Comparison of ENCODE assay signal across 21 cellular contexts in the genomic region with DNA sequence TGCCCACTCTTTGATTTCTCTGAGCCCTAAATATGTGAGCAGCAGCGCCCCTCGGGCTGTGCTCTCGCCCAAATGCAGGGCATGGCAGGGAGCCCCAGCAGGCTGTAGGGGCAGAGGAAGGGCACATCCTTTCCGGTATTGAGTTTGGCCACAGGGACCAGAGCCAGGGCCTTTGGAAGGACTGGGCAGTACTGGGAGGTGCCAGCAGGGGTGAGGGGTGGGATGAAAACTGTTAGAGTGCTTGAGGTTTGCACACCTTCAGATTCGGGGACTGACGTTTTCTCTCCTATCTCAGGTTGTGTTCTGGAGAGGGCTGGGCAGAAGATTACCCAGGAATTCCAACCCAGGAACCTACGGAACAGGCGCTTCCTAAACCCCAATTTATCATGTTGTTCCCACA. TPM values are rescaled to one million over a fixed set of nuclear protein-coding genes. Genes with fewer than 3 reads are reported as not detected.
DNase-seq lines count a peak whose midpoint lies in the region; ATAC-seq and TF ChIP-seq lines count a peak whose summit lies in the region.
"Had no signal": no experiment of that assay in that cellular context is flagged by ENCODE, and none has a peak within 500 bp of the region (broad histone marks: within the 10 kb centered on the region; RNA-seq: fewer than 3 reads in every experiment).

No MANE protein-coding gene starts in this region.

- H4K20me1 ChIP-seq in H9 (ENCODE audit: control insufficient read depth, insufficient read depth, insufficient read length) = no peaks in the 10 kb centered on the region

- no CpG with 5 or more reads among the region's 8 CpGs for WGBS in H9 (ENCODE audit: extremely low coverage, insufficient read length, low lambda C conversion rate)
- WGBS in right cardiac atrium = 69% methylated on average over 8 of the region's 8 CpGs
- WGBS in ovary, 3 donors = 79 to 92% (median 81%) methylated on average over 8 of the region's 8 CpGs

- no peak for ATAC-seq in right cardiac atrium
- ATAC-seq: K562 had no signal

- no peak overlapping the region for H3K4ac ChIP-seq in H9 (ENCODE audit: low read depth, low read length)

- H3K9ac ChIP-seq in H9 (ENCODE audit: extremely low read depth, insufficient read length, low read length) (no peak overlapping the region), skeletal muscle tissue (ENCODE audit: low read depth in 1 of 3, low read length in 3 of 3) (peak overlapping the region; percentile 68 to 99 (median 71))
- H3K9ac ChIP-seq: GM23248 had no signal

- no peak overlapping the region for H4K8ac ChIP-seq in H9 (replicated peaks; ENCODE audit: insufficient read length, low read depth, low read length)

- no peak overlapping the region for H3K18ac ChIP-seq in H9 (ENCODE audit: insufficient read length, low read depth, low read length)

- no peaks in the 10 kb centered on the region for H3K79me1 ChIP-seq in H9 (ENCODE audit: insufficient read depth, low read depth, low read length, poor library complexity, severe bottlenecking)

- TF ChIP-seq POLR2A in ovary (IDR thresholded peaks at IDR 0.05) = no peak

- no peak overlapping the region for H3K4me3 ChIP-seq in astrocyte of the spinal cord (ENCODE audit: low read depth, low read length)
- H3K4me3 ChIP-seq in right cardiac atrium (ENCODE audit: low read length) = no peak overlapping the region
- H3K4me3 ChIP-seq in skeletal muscle tissue (ENCODE audit: low read length in 3 of 3) = peak overlapping the region; percentile 34 to 56 (median 43)
- no peak overlapping the region for H3K4me3 ChIP-seq in ovary
- H3K4me3 ChIP-seq: GM23248, K562, SJSA1 had no signal

- H3K56ac ChIP-seq in H9 (ENCODE audit: insufficient read length, low read depth, low read length) = no peak overlapping the region

- H3K36me3 ChIP-seq in skeletal muscle tissue (ENCODE audit: control insufficient read depth in 3 of 3, insufficient read depth in 3 of 3, low read length in 3 of 3) (peaks cover 0 to 17% (median 3%) of the 10 kb centered on the region in 3 donors), ovary (no peaks in the 10 kb centered on the region)
- H3K36me3 ChIP-seq: SJSA1 had no signal

- H2AK5ac ChIP-seq in H9 (ENCODE audit: insufficient read length, low read length) = no peak overlapping the region

- no peak overlapping the region for H3K27ac ChIP-seq in H9 (ENCODE audit: insufficient read length, low read depth, low read length)
- peak overlapping the region; percentile 62 for H3K27ac ChIP-seq in right cardiac atrium (ENCODE audit: low read length)
- H3K27ac ChIP-seq in skeletal muscle tissue (ENCODE audit: low read depth, low read length) = peak overlapping the region; percentile 96
- H3K27ac ChIP-seq in ovary = peak overlapping the region in 1 of 2 donors; percentile 60
- H3K27ac ChIP-seq: GM23248, HL-60, SJSA1 had no signal

- no peak overlapping the region for H3K23ac ChIP-seq in H9 (ENCODE audit: insufficient read length, low read depth, low read length)

- no peaks in the 10 kb centered on the region for H3K23me2 ChIP-seq in H9 (ENCODE audit: insufficient read length, low read depth, low read length, poor library complexity, severe bottlenecking)

- H2BK15ac ChIP-seq in H9 (ENCODE audit: low read depth, low read length) = no peak overlapping the region

- peaks cover 0 to 4% (median 0%) of the 10 kb centered on the region in 3 experiments; a peak in 2 of 7 replicates for H3K36me3 Mint-ChIP-seq in H9 (ENCODE audit: insufficient read depth in 1 of 3, low read depth in 3 of 3)

- H3K9me3 Mint-ChIP-seq in H9 = no peaks in the 10 kb centered on the region

- no peak overlapping the region for H2AFZ ChIP-seq in H9 (ENCODE audit: low read length)
- H2AFZ ChIP-seq: GM23248 had no signal

- H3T11ph ChIP-seq in H9 (ENCODE audit: low read length) = no peak overlapping the region

- peak overlapping the region in 1 of 3 experiments; percentile 59; a peak in 1 of 7 replicates for H3K27ac Mint-ChIP-seq in H9

- H3K4me1 Mint-ChIP-seq in H9 = peaks cover 81 to 87% of the 10 kb centered on the region in 2 experiments

- no peak overlapping the region for H2BK20ac ChIP-seq in H9 (ENCODE audit: low read depth, low read length, poor library complexity, severe bottlenecking)

- H3K4me3 Mint-ChIP-seq in H9 = peak overlapping the region in 1 of 2 experiments; percentile 46; a peak in 1 of 5 replicates

- no peak overlapping the region for H2BK5ac ChIP-seq in H9 (ENCODE audit: insufficient read length, low read length)

- no peak overlapping the region for H3K4me2 ChIP-seq in H9 (ENCODE audit: insufficient read depth, insufficient read length, low read length)

- no peaks in the 10 kb centered on the region for H3K79me2 ChIP-seq in H9 (ENCODE audit: insufficient read depth, low read length)

- TF ChIP-seq CTCF in H9 (conservative IDR thresholded peaks at IDR 0.05) (peak; percentile 35; the same call in 2 of the 3 replicates), astrocyte of the spinal cord (IDR thresholded peaks at IDR 0.05; ENCODE audit: low read depth, low read length) (peak; percentile 7), ovary (IDR thresholded peaks at IDR 0.05) (no peak)

- H3K27me3 ChIP-seq in H9 (ENCODE audit: insufficient read depth, low read length) (no peaks in the 10 kb centered on the region), right cardiac atrium (ENCODE audit: control insufficient read depth, insufficient read depth) (no peaks in the 10 kb centered on the region), skeletal muscle tissue (ENCODE audit: control insufficient read depth in 3 of 3, insufficient read depth in 3 of 3, low read length in 3 of 3) (no peaks in the 10 kb centered on the region), ovary (no peaks in the 10 kb centered on the region)
- H3K27me3 ChIP-seq: SJSA1 had no signal

- intact Hi-C loops in right cardiac atrium (cut with DNase I) (no loop called here), ovary (cut with DNase I) (loop anchor here in 1 of 4 donors (10.0 kb wide), 1 partner anchor 81 kb away; a partner anchor contains a TSS)

- no peaks in the 10 kb centered on the region for H3K9me3 ChIP-seq in H9 (ENCODE audit: control insufficient read depth, low read depth, low read length)
- no peaks in the 10 kb centered on the region for H3K9me3 ChIP-seq in right cardiac atrium (ENCODE audit: control insufficient read depth, low read length)
- no peaks in the 10 kb centered on the region for H3K9me3 ChIP-seq in skeletal muscle tissue (ENCODE audit: control insufficient read depth in 3 of 3, low read length in 3 of 3)
- H3K9me3 ChIP-seq in ovary = no peaks in the 10 kb centered on the region
- H3K9me3 ChIP-seq: SJSA1 had no signal

- peaks cover 2% of the 10 kb centered on the region for H3K27me3 Mint-ChIP-seq in H9 (ENCODE audit: low read depth)

- H4K91ac ChIP-seq in H9 (ENCODE audit: insufficient read length, low read depth, low read length) = no peak overlapping the region

- TF ChIP-seq EP300 in ovary (IDR thresholded peaks at IDR 0.05) = no peak

- DNase-seq in H9 (no peak), astrocyte of the spinal cord (ENCODE audit: low read depth, low spot score) (no peak), right cardiac atrium (peak in 1 of 3 donors; percentile 42), SHP77 treated with DMSO at 0.1 percent for 48 hours (lab: John Stamatoyannopoulos, UW) (no peak), hepatic stellate cell (ENCODE audit: low spot score) (no peak), dermis blood vessel endothelial cell (no peak), ovary (no peak)
- DNase-seq: activated CD4-positive, alpha-beta T cell treated with anti-CD3 and anti-CD28 coated beads for 48 hours; activated CD8-positive, alpha-beta memory T cell treated with anti-CD3 and anti-CD28 coated beads, Interleukin-2, amount 50 U/mL, for 48 hours; activated naive CD4-positive, alpha-beta T cell treated with Interleukin-2 at 50 U/mL for 16 hours; GM23248; kidney glomerular epithelial cell; NCI-H2081; NCI-H510A; T-helper 9 cell had no signal

- no peak overlapping the region for H2BK12ac ChIP-seq in H9 (ENCODE audit: insufficient read length, low read depth, low read length)

- H3K14ac ChIP-seq in H9 (ENCODE audit: insufficient read depth, low read length) = no peak overlapping the region

- H2BK120ac ChIP-seq in H9 (ENCODE audit: low read depth, low read length, poor library complexity, severe bottlenecking) = no peak overlapping the region

- in situ Hi-C loops in astrocyte of the spinal cord (cut with HindIII; ENCODE audit: low sequenced_read_pairs) = no loop called here

- H4K5ac ChIP-seq in H9 (ENCODE audit: insufficient read length, low read depth, low read length) = no peak overlapping the region

- H3K4me1 ChIP-seq in H9 (ENCODE audit: insufficient read depth, low read length) (peaks cover 20% of the 10 kb centered on the region; the same call in 1 of the 2 replicates), right cardiac atrium (ENCODE audit: control insufficient read depth, insufficient read depth, low read length) (peaks cover 7% of the 10 kb centered on the region), skeletal muscle tissue (ENCODE audit: control insufficient read depth in 3 of 3, insufficient read depth in 3 of 3, low read length in 3 of 3) (peaks cover 52 to 72% (median 59%) of the 10 kb centered on the region in 3 donors), ovary (ENCODE audit: insufficient read depth) (peaks cover 23% of the 10 kb centered on the region)

RNA-seq across cellular contexts. Expression of a gene that starts 2.2 kb away (rescaled TPM):
- 3.0 and 4.6 TPM in 2 replicates for total RNA-seq in H9 (2021)
- total RNA-seq in right cardiac atrium = 100 to 1,000 TPM; 150 to 323 (median 257) TPM
- polyA plus RNA-seq in right cardiac atrium = 89.6 TPM
- 38.1 TPM for total RNA-seq in skeletal muscle tissue
- total RNA-seq in dermis blood vessel endothelial cell = not detected in 2 replicates
- 10 to 100 TPM in 4 of 7 donors, 1 to 10 TPM in 3; 3.0 to 34.0 (median 15.0) TPM for total RNA-seq in ovary
- 10 to 100 TPM; 10.4 to 38.6 TPM for polyA plus RNA-seq in ovary

RNA-seq across cellular contexts. Expression of a gene that starts 15.0 kb away (rescaled TPM):
- 56.2 and 57.4 TPM in 2 replicates for total RNA-seq in H9 (2021)
- 10 to 100 TPM; 18.3 to 24.2 (median 19.8) TPM for total RNA-seq in right cardiac atrium
- polyA plus RNA-seq in right cardiac atrium = 18.2 TPM
- 11.5 TPM for total RNA-seq in skeletal muscle tissue
- 13.4 and 16.6 TPM in 2 replicates for total RNA-seq in dermis blood vessel endothelial cell
- total RNA-seq in ovary = 10 to 100 TPM; 24.2 to 45.6 (median 34.2) TPM
- 10 to 100 TPM in 1 of 2 donors, 1 to 10 TPM in 1; 7.3 to 36.7 TPM for polyA plus RNA-seq in ovary

RNA-seq across cellular contexts. Expression of a gene that starts 32.1 kb away (rescaled TPM):
- total RNA-seq in H9 (2021) (0.09 TPM in 2 replicates), right cardiac atrium (not detected), skeletal muscle tissue (not detected), dermis blood vessel endothelial cell (not detected in 2 replicates), ovary (not detected)
- polyA plus RNA-seq in right cardiac atrium (not detected), ovary (under 1 TPM in 1 of 2 donors, not detected in 1; 0.01 TPM)
- total RNA-seq: GM23248, K562, mucosa of gallbladder, omental fat pad, SJSA1 had no signal
- polyA plus RNA-seq: GM23248, K562 had no signal

RNA-seq across cellular contexts. Expression of a gene that starts 38.0 kb away (rescaled TPM):
- 0.20 and 0.44 TPM in 2 replicates for total RNA-seq in H9 (2021)
- under 1 TPM in 3 of 4 donors, not detected in 1; 0.08 to 0.43 (median 0.28) TPM for total RNA-seq in right cardiac atrium
- polyA plus RNA-seq in right cardiac atrium = 0.07 TPM
- under 0.01 TPM for total RNA-seq in skeletal muscle tissue
- total RNA-seq in dermis blood vessel endothelial cell = not detected in 2 replicates
- total RNA-seq in ovary = under 1 TPM in 1 of 7 donors, not detected in 6; 0.22 TPM
- polyA plus RNA-seq in ovary = under 1 TPM in 1 of 2 donors, not detected in 1; 0.37 TPM
- total RNA-seq: GM23248, K562, SJSA1 had no signal
- polyA plus RNA-seq: GM23248 had no signal

RNA-seq across cellular contexts. Expression of a gene that starts 43.4 kb away (rescaled TPM):
- total RNA-seq in H9 (2021) (0.42 and 0.44 TPM in 2 replicates), right cardiac atrium (under 1 TPM; 0.11 to 0.31 (median 0.20) TPM), skeletal muscle tissue (0.52 TPM), dermis blood vessel endothelial cell (not detected in 2 replicates), ovary (under 1 TPM in 2 of 7 donors, not detected in 5; 0.15 to 0.18 TPM)
- polyA plus RNA-seq in right cardiac atrium (0.14 TPM), ovary (under 1 TPM; 0.02 to 0.28 TPM)
- total RNA-seq: GM23248, K562, mucosa of gallbladder, omental fat pad, SJSA1 had no signal
- polyA plus RNA-seq: GM23248 had no signal

Comparison
In these comparisons a context has a peak if more than half of its experiments do, and no peak if none do; other contexts are left out.
1. CTCF ChIP-seq: peak in H9 (single experiment) and astrocyte of the spinal cord (single experiment); none in ovary (0 of 3).
2. H3K4me3 ChIP-seq: peak in skeletal muscle tissue (3 of 3); none in astrocyte of the spinal cord (single experiment), right cardiac atrium (single experiment) and ovary (single experiment).